ENCODE assay signal across 1 cellular context in the genomic region with DNA sequence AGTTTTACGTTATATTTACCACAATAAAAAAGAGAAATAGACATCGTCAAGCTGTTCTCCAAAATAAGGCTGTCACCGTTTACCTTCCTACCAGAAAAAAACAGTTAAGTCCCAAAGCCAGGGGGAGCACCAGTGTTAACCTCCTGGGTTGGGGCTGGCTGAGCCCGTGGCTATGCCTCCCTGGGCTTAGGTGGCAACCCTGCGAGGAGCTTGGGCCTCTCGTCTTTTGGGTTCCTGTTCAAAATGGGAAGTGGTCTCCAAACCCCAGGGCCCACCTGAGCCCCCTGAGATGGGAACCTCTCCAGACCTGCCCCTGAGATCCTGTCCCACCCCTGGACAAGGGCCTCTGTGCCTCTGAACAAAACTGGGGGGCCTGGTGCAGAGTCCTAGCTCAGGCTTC.
TF ChIP-seq lines count a peak whose summit lies in the region.

No MANE protein-coding gene starts in this region.

TF ChIP-seq in endothelial cell of umbilical vein, 7 proteins besides CTCF, POLR2A, EP300 and RAD21:
- TF ChIP-seq, protein P1, sequence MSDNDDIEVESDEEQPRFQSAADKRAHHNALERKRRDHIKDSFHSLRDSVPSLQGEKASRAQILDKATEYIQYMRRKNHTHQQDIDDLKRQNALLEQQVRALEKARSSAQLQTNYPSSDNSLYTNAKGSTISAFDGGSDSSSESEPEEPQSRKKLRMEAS (IDR thresholded peaks at IDR 0.05; ENCODE audit: insufficient read depth, insufficient read length): no peak
